In genomic region chr17:14125518-14126125, GRCh38 we compare ENCODE assay signal across 1 cellular context.
TF ChIP-seq lines count a peak whose summit lies in the region.

No MANE protein-coding gene starts in this region.

TF ChIP-seq in HepG2, 621 proteins besides CTCF, POLR2A, EP300 and RAD21:
- no peak for TF ChIP-seq CCDC6 (CRISPR knock-in tag; IDR thresholded peaks at IDR 0.05)
- no peak for TF ChIP-seq ZBTB7B (CRISPR knock-in tag; IDR thresholded peaks at IDR 0.05)
- no peak for TF ChIP-seq ZNF512B (CRISPR knock-in tag; IDR thresholded peaks at IDR 0.05; ENCODE audit: borderline replicate concordance)
- TF ChIP-seq SMARCC2 (IDR thresholded peaks at IDR 0.05): no peak
- TF ChIP-seq U2AF1 (optimal IDR thresholded peaks at IDR 0.05; ENCODE audit: low read depth, low read length): no peak
- no peak for TF ChIP-seq ZNF563 (CRISPR knock-in tag; IDR thresholded peaks at IDR 0.05)
- no peak for TF ChIP-seq GTF2F1 (IDR thresholded peaks at IDR 0.05; ENCODE audit: low read length)
- TF ChIP-seq NR2C2 (CRISPR knock-in tag; IDR thresholded peaks at IDR 0.05; ENCODE audit: borderline replicate concordance): no peak
- no peak for TF ChIP-seq REXO4 (CRISPR knock-in tag; IDR thresholded peaks at IDR 0.05; ENCODE audit: borderline replicate concordance)
- TF ChIP-seq DDIT3 (CRISPR knock-in tag; IDR thresholded peaks at IDR 0.05): no peak
- no peak for TF ChIP-seq ZNF737 (CRISPR knock-in tag; IDR thresholded peaks at IDR 0.05; ENCODE audit: borderline replicate concordance)
- no peak for TF ChIP-seq TGIF2 (CRISPR knock-in tag; IDR thresholded peaks at IDR 0.05)
